8 cellular contexts compared by ENCODE assay signal in genomic region chr1:35642472-35642955, GRCh38. TPM values are rescaled to one million over a fixed set of nuclear protein-coding genes. Genes with fewer than 3 reads are reported as not detected.
DNase-seq lines count a peak whose midpoint lies in the region; ATAC-seq, FAIRE-seq and TF ChIP-seq lines count a peak whose summit lies in the region.

No MANE protein-coding gene starts in this region.

- no peak for TF ChIP-seq CTCF in body of pancreas (IDR thresholded peaks at IDR 0.05)
- TF ChIP-seq CTCF in natural killer cell (IDR thresholded peaks at IDR 0.05) = no peak

- peaks cover 33% of the 10 kb centered on the region for H3K4me1 ChIP-seq in body of pancreas

- H3K4me3 Mint-ChIP-seq in natural killer cell = peak overlapping the region; percentile 100

- peaks cover 20 to 34% of the 10 kb centered on the region in 2 donors for H3K27me3 Mint-ChIP-seq in natural killer cell (ENCODE audit: low read depth in 2 of 2)

- no peaks in the 10 kb centered on the region for H3K9me3 Mint-ChIP-seq in natural killer cell

- H3K4me1 Mint-ChIP-seq in natural killer cell = peaks cover 30% of the 10 kb centered on the region in 2 donors

- no peak for TF ChIP-seq POLR2A in body of pancreas (IDR thresholded peaks at IDR 0.05)

- 29% methylated on average over 14 of the region's 14 CpGs for WGBS in body of pancreas, 2 donors

- peaks cover 6% of the 10 kb centered on the region for H3K36me3 Mint-ChIP-seq in natural killer cell

- peak overlapping the region; percentile 99 to 100 for H3K27ac Mint-ChIP-seq in natural killer cell

- peak; percentile 27 for DNase-seq in Caki2 (ENCODE audit: low read depth)
- DNase-seq in MV-4-11 (lab: John Stamatoyannopoulos, UW) = peak; percentile 27
- peak in 1 of 4 donors; percentile 15 for DNase-seq in body of pancreas
- no peak for DNase-seq in natural killer cell
- no peak for DNase-seq in RCC 7860 (ENCODE audit: low spot score)
- no peak for DNase-seq in urothelium cell line (ENCODE audit: low spot score)
- DNase-seq in HT-29 (ENCODE audit: low spot score) = no peak

- peak overlapping the region in 1 of 2 donors; percentile 79 for H3K4me3 ChIP-seq in body of pancreas

- ATAC-seq in body of pancreas (no peak), natural killer cell (no peak), HG03196 (IDR thresholded peaks at IDR 0.05; ENCODE audit: unreplicated experiment) (no peak)

- H3K27me3 ChIP-seq in body of pancreas = no peaks in the 10 kb centered on the region

- intact Hi-C loops in body of pancreas (cut with DNase I) (no loop called here), natural killer cell (cut with micrococcal nuclease) (loop anchor here (5.0 kb wide), 1 partner anchor 75 kb away; no protein-coding TSS in a partner anchor)

- H3K36me3 ChIP-seq in body of pancreas (replicated peaks in 1 of 2; ENCODE audit: insufficient read depth in 1 of 2, low read depth in 2 of 2) = no peaks in the 10 kb centered on the region

- FAIRE-seq in RCC 7860 (lab: Jason Lieb, UNC) (no peak), urothelium cell line (lab: Jason Lieb, UNC) (no peak)

- no peaks in the 10 kb centered on the region for H3K9me3 ChIP-seq in body of pancreas

- H3K27ac ChIP-seq in body of pancreas = peak overlapping the region in 3 of 4 donors; percentile 90 to 96 (median 96)

- in situ Hi-C loops in Caki2 (cut with HindIII; ENCODE audit: low pct_unique_long_range_greater_than_20kb, low sequenced_read_pairs) = no loop called here

RNA-seq across cellular contexts. Expression of gene PSMB2, which starts 1.2 kb away (rescaled TPM):
- total RNA-seq in Caki2 (2014; rRNA removed; shearing (Covaris generic); ENCODE audit: low replicate concordance) = 66.0 and 97.4 TPM in 2 replicates
- total RNA-seq in body of pancreas (10 to 100 TPM; 13.2 to 17.5 TPM), natural killer cell (10 to 100 TPM; 37.0 to 45.0 (median 37.3) TPM)
- 39.1 and 42.2 TPM in 2 replicates for total RNA-seq in HT-29 (2014; rRNA removed; shearing (Covaris generic))

Comparison
In these comparisons a context has a peak if more than half of its experiments do, and no peak if none do; other contexts are left out.
1. DNase-seq: peak in Caki2 (single experiment) and MV-4-11 (single experiment); none in natural killer cell (single experiment), RCC 7860 (single experiment), urothelium cell line (single experiment) and HT-29 (single experiment).